9 cellular contexts compared by ENCODE assay signal in genomic region chr16:4660454-4661007, GRCh38. TPM values are rescaled to one million over a fixed set of nuclear protein-coding genes. Genes with fewer than 3 reads are reported as not detected.
DNase-seq lines count a peak whose midpoint lies in the region; ATAC-seq and TF ChIP-seq lines count a peak whose summit lies in the region.
"Had no signal": no experiment of that assay in that cellular context is flagged by ENCODE, and none has a peak within 500 bp of the region (broad histone marks: within the 10 kb centered on the region; RNA-seq: fewer than 3 reads in every experiment).

No MANE protein-coding gene starts in this region.

- no peak for TF ChIP-seq RAD21 in Ishikawa (IDR thresholded peaks at IDR 0.05; ENCODE audit: low read depth)

- H3K36me3 ChIP-seq in BE2C = peaks cover 25% of the 10 kb centered on the region

- H3K4me1 ChIP-seq in BE2C = peaks cover 10% of the 10 kb centered on the region; the same call in 1 of the 2 replicates

- H3K4me3 Mint-ChIP-seq in endothelial cell (ENCODE audit: unreplicated experiment) = peak overlapping the region; percentile 65
- H3K4me3 Mint-ChIP-seq: activated B cell treated with CpG ODN at 0.5 μM for 24 hours had no signal

- H3K4me3 ChIP-seq in BE2C (ENCODE audit: low read depth, low read length) = no peak overlapping the region

- no peaks in the 10 kb centered on the region for H3K9me3 ChIP-seq in BE2C

- H3K4me1 Mint-ChIP-seq in endothelial cell (ENCODE audit: unreplicated experiment) = peaks cover 9% of the 10 kb centered on the region

- H3K27ac Mint-ChIP-seq in endothelial cell (ENCODE audit: unreplicated experiment) = peak overlapping the region; percentile 83
- H3K27ac Mint-ChIP-seq: activated B cell treated with CpG ODN at 0.5 μM for 24 hours had no signal

- TF ChIP-seq CTCF in BE2C (IDR thresholded peaks at IDR 0.05; ENCODE audit: low read depth, low read length) = no peak
- TF ChIP-seq CTCF in endothelial cell (IDR thresholded peaks at IDR 0.05; ENCODE audit: unreplicated experiment) = no peak

- ATAC-seq in HG03025 (IDR thresholded peaks at IDR 0.05; ENCODE audit: low FRiP score, unreplicated experiment) (no peak), GM19395 (IDR thresholded peaks at IDR 0.05; ENCODE audit: unreplicated experiment) (no peak)

- no peaks in the 10 kb centered on the region for H3K9me3 Mint-ChIP-seq in endothelial cell (ENCODE audit: unreplicated experiment)
- H3K9me3 Mint-ChIP-seq: activated B cell treated with CpG ODN at 0.5 μM for 24 hours had no signal

- TF ChIP-seq EP300 in Ishikawa (IDR thresholded peaks at IDR 0.05; ENCODE audit: borderline replicate concordance) = no peak

- H3K27me3 ChIP-seq in BE2C = no peaks in the 10 kb centered on the region

- H3K36me3 Mint-ChIP-seq in endothelial cell (ENCODE audit: low read depth, unreplicated experiment) = peaks cover 28% of the 10 kb centered on the region

- DNase-seq in BE2C = peak; percentile 62
- peak; percentile 63 for DNase-seq in activated CD8-positive, alpha-beta memory T cell treated with anti-CD3 and anti-CD28 coated beads, Interleukin-2, amount 50 U/mL, for 1 hour (ENCODE audit: extremely low read depth)
- no peak for DNase-seq in endothelial cell (ENCODE audit: low spot score)
- peak; percentile 22 for DNase-seq in pulmonary artery endothelial cell (ENCODE audit: low read depth, low spot score)
- no peak for DNase-seq in globus pallidus (ENCODE audit: low spot score)
- DNase-seq: activated B cell treated with CpG ODN at 0.5 μM for 24 hours had no signal

- peaks cover 3% of the 10 kb centered on the region for H3K27me3 Mint-ChIP-seq in endothelial cell (ENCODE audit: unreplicated experiment)
- H3K27me3 Mint-ChIP-seq: activated B cell treated with CpG ODN at 0.5 μM for 24 hours had no signal

TF ChIP-seq in Ishikawa, 13 proteins besides CTCF, POLR2A, EP300 and RAD21:
- TF ChIP-seq EGR1 (IDR thresholded peaks at IDR 0.05) = peak; percentile 66
- TF ChIP-seq MAX (IDR thresholded peaks at IDR 0.05) = no peak
- TF ChIP-seq TCF12 (IDR thresholded peaks at IDR 0.05; ENCODE audit: low read depth) = no peak

RNA-seq across cellular contexts. Expression of gene NUDT16L1, which starts 32.8 kb away (rescaled TPM):
- 141 TPM for polyA plus RNA-seq in BE2C (2012; ENCODE audit: insufficient read depth, insufficient read length, low read depth)
- 43.1 TPM for total RNA-seq in endothelial cell (ENCODE audit: unreplicated experiment)
- total RNA-seq in pulmonary artery endothelial cell = 21.2 and 31.9 TPM in 2 replicates

RNA-seq across cellular contexts. Expression of gene MGRN1, which starts 35.9 kb away (rescaled TPM):
- 93.3 TPM for polyA plus RNA-seq in BE2C (2012; ENCODE audit: insufficient read depth, insufficient read length, low read depth)
- total RNA-seq in endothelial cell (ENCODE audit: unreplicated experiment) = 82.5 TPM
- 22.9 and 24.4 TPM in 2 replicates for total RNA-seq in pulmonary artery endothelial cell

RNA-seq across cellular contexts. Expression of gene UBALD1, which starts 45.8 kb away (rescaled TPM):
- 91.5 TPM for polyA plus RNA-seq in BE2C (2012; ENCODE audit: insufficient read depth, insufficient read length, low read depth)
- total RNA-seq in endothelial cell (ENCODE audit: unreplicated experiment) (31.0 TPM), pulmonary artery endothelial cell (3.9 and 5.4 TPM in 2 replicates)

Comparison
In these comparisons a context has a peak if more than half of its experiments do, and no peak if none do; other contexts are left out.
1. DNase-seq: peak in BE2C (single experiment), activated CD8-positive, alpha-beta memory T cell treated with anti-CD3 and anti-CD28 coated beads, Interleukin-2, amount 50 U/mL, for 1 hour (single experiment) and pulmonary artery endothelial cell (single experiment); none in endothelial cell (single experiment) and globus pallidus (single experiment).